Comparison of ENCODE assay signal across 29 cellular contexts in the genomic region with DNA sequence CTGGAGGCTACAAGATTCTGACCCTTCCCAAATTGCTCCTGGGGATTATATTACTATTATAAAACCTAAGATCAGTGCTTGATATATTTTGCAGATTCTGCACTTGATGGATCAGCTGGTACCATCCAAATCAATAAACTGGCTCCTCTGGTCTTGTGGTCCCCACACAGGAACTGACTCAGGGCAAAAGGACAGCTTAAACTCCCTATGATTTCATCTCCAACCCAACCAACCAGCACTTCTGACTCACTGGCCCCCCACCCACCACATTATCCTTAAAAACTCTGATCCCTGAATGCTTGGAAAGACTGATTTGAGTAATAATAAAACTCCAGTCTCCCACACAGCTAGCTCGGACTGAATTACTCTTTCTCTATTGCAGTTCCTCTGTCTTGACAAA.
"Had no signal": no experiment of that assay in that cellular context is flagged by ENCODE, and none has a peak within 500 bp of the region (broad histone marks: within the 10 kb centered on the region; RNA-seq: fewer than 3 reads in every experiment).

No MANE protein-coding gene starts in this region.

- DNase-seq: activated CD4-positive, alpha-beta T cell treated with anti-CD3 and anti-CD28 coated beads, Interleukin-2, amount 50 U/mL, for 4 hours; activated CD8-positive, alpha-beta T cell treated with anti-CD3 and anti-CD28 coated beads for 36 hours; activated effector memory CD4-positive, alpha-beta T cell treated with Interleukin-2 at 50 U/mL for 16 hours; activated naive CD4-positive, alpha-beta T cell; activated naive CD4-positive, alpha-beta T cell treated with anti-CD3 and anti-CD28 coated beads, Interleukin-2, amount 50 U/mL, for 16 hours; activated naive CD8-positive, alpha-beta T cell treated with anti-CD3 and anti-CD28 coated beads for 36 hours; activated T-cell treated with anti-CD3 and anti-CD28 coated beads, Interleukin-2, amount 50 U/mL, for 24 hours; amniotic stem cell; aorta; brain microvascular endothelial cell; central memory CD4-positive, alpha-beta T cell; Kasumi-1; KG1; MG63; NCI-H1092; NCI-H1436 treated with DMSO at 0.1 percent for 48 hours; NCI-H1694 treated with DMSO at 0.1 percent for 48 hours; NCI-H2029; NCI-H345; NCI-H524 treated with DMSO at 0.1 percent for 48 hours; NK-92 treated with Interleukin-12 subunit alpha and Interleukin-12 subunit beta, amount 100 ng/mL, for 24 hours; PC-9; Right ventricle myocardium superior; SW 1271; T-helper 1 cell; T-helper 2 cell; T-helper 9 cell had no signal

- ATAC-seq: activated CD8-positive, alpha-beta T cell treated with anti-CD3 and anti-CD28 coated beads for 36 hours had no signal

- H3K4me3 Mint-ChIP-seq: activated CD4-positive, alpha-beta T cell treated with anti-CD3 and anti-CD28 coated beads, Interleukin-2, amount 10 ng/mL, durations not matched to agents 24 days and 14 days; activated CD8-positive, alpha-beta T cell treated with anti-CD3 and anti-CD28 coated beads for 36 hours; activated naive CD8-positive, alpha-beta T cell treated with anti-CD3 and anti-CD28 coated beads for 36 hours; activated T-cell treated with anti-CD3 and anti-CD28 coated beads, Interleukin-2, amount 50 U/mL, for 24 hours; activated T-helper 1 cell treated with anti-CD3 and anti-CD28 coated beads, Interleukin-12 subunit alpha, Interleukin-12 subunit beta, Interleukin-2, Interleukin-4 antibody, amounts not matched to agents 30 ng/mL and 10 ng/mL and 1 ng/mL, durations not matched to agents 14 hours and 24 hours and 36 hours had no signal

- H3K4me3 ChIP-seq: MG63, PC-9 had no signal

- H3K9me3 Mint-ChIP-seq: activated naive CD8-positive, alpha-beta T cell treated with anti-CD3 and anti-CD28 coated beads for 36 hours; activated T-cell treated with anti-CD3 and anti-CD28 coated beads, Interleukin-2, amount 50 U/mL, for 24 hours; activated T-helper 1 cell treated with anti-CD3 and anti-CD28 coated beads, Interleukin-12 subunit alpha, Interleukin-12 subunit beta, Interleukin-2, Interleukin-4 antibody, amounts not matched to agents 30 ng/mL and 10 ng/mL and 1 ng/mL, durations not matched to agents 14 hours and 24 hours and 36 hours had no signal

- H3K9me3 ChIP-seq: MG63 had no signal

- H3K27me3 Mint-ChIP-seq: activated CD8-positive, alpha-beta T cell treated with anti-CD3 and anti-CD28 coated beads for 36 hours had no signal

- H3K27me3 ChIP-seq: brain microvascular endothelial cell, MG63 had no signal

- H3K4me1 Mint-ChIP-seq: activated CD4-positive, alpha-beta T cell treated with anti-CD3 and anti-CD28 coated beads, Interleukin-2, amount 10 ng/mL, durations not matched to agents 24 days and 14 days; activated naive CD8-positive, alpha-beta T cell treated with anti-CD3 and anti-CD28 coated beads for 36 hours had no signal

- H3K36me3 ChIP-seq: brain microvascular endothelial cell, MG63 had no signal

- H3K36me3 Mint-ChIP-seq: activated naive CD8-positive, alpha-beta T cell treated with anti-CD3 and anti-CD28 coated beads for 36 hours had no signal

- H3K27ac Mint-ChIP-seq: activated CD4-positive, alpha-beta T cell treated with anti-CD3 and anti-CD28 coated beads, Interleukin-2, amount 10 ng/mL, durations not matched to agents 24 days and 14 days; activated CD8-positive, alpha-beta T cell treated with anti-CD3 and anti-CD28 coated beads for 36 hours; activated naive CD8-positive, alpha-beta T cell treated with anti-CD3 and anti-CD28 coated beads for 36 hours; activated T-cell treated with anti-CD3 and anti-CD28 coated beads, Interleukin-2, amount 50 U/mL, for 24 hours; activated T-helper 1 cell treated with anti-CD3 and anti-CD28 coated beads, Interleukin-12 subunit alpha, Interleukin-12 subunit beta, Interleukin-2, Interleukin-4 antibody, amounts not matched to agents 30 ng/mL and 10 ng/mL and 1 ng/mL, durations not matched to agents 14 hours and 24 hours and 36 hours had no signal
